17 cellular contexts compared by ENCODE assay signal in genomic region chr4:168667936-168668335, GRCh38.
"Had no signal": no experiment of that assay in that cellular context is flagged by ENCODE, and none has a peak within 500 bp of the region (broad histone marks: within the 10 kb centered on the region; RNA-seq: fewer than 3 reads in every experiment).

No MANE protein-coding gene starts in this region.

- H3K27me3 ChIP-seq: brain microvascular endothelial cell, gastroesophageal sphincter, right atrium auricular region, suprapubic skin had no signal

- H3K27ac Mint-ChIP-seq: activated naive CD8-positive, alpha-beta T cell treated with anti-CD3 and anti-CD28 coated beads, Interleukin-2, amount 10 ng/mL, durations not matched to agents 7 days and 5 days; dendritic cell treated with granulocyte-macrophage colony-stimulating factor and Interleukin-4, amounts not matched to agents 40 ng/mL and 50 ng/mL, for 4 days; natural killer cell treated with Interleukin-12 subunit alpha and Interleukin-12 subunit beta and Interleukin-15 and Interleukin-18, amount 100 ng/mL, for 72 hours; progenitor cell of endocrine pancreas; stimulated activated naive CD8-positive, alpha-beta T cell treated with anti-CD3 and anti-CD28 coated beads, Interleukin-15, Interleukin-2, amounts not matched to agents 100 ng/mL and 50 ng/mL, for 24 hours; type B pancreatic cell had no signal

- ATAC-seq: gastroesophageal sphincter; left lobe of liver; natural killer cell treated with Interleukin-12 subunit alpha and Interleukin-12 subunit beta and Interleukin-15 and Interleukin-18, amount 100 ng/mL, for 72 hours had no signal

- H3K9me3 ChIP-seq: gastroesophageal sphincter, right atrium auricular region, suprapubic skin had no signal

- H3K36me3 ChIP-seq: brain microvascular endothelial cell, gastroesophageal sphincter, right atrium auricular region, suprapubic skin had no signal

- H3K4me3 Mint-ChIP-seq: activated naive CD8-positive, alpha-beta T cell treated with anti-CD3 and anti-CD28 coated beads, Interleukin-2, amount 10 ng/mL, durations not matched to agents 7 days and 5 days; dendritic cell treated with granulocyte-macrophage colony-stimulating factor and Interleukin-4, amounts not matched to agents 40 ng/mL and 50 ng/mL, for 4 days; natural killer cell treated with Interleukin-12 subunit alpha and Interleukin-12 subunit beta and Interleukin-15 and Interleukin-18, amount 100 ng/mL, for 72 hours; stimulated activated naive CD8-positive, alpha-beta T cell treated with anti-CD3 and anti-CD28 coated beads, Interleukin-15, Interleukin-2, amounts not matched to agents 100 ng/mL and 50 ng/mL, for 24 hours; type B pancreatic cell had no signal

- H3K4me1 Mint-ChIP-seq: activated naive CD8-positive, alpha-beta T cell treated with anti-CD3 and anti-CD28 coated beads, Interleukin-2, amount 10 ng/mL, durations not matched to agents 7 days and 5 days had no signal

- H3K27ac ChIP-seq: brain microvascular endothelial cell, gastroesophageal sphincter, right atrium auricular region, suprapubic skin had no signal

- H3K9me3 Mint-ChIP-seq: activated naive CD8-positive, alpha-beta T cell treated with anti-CD3 and anti-CD28 coated beads, Interleukin-2, amount 10 ng/mL, durations not matched to agents 7 days and 5 days; dendritic cell treated with granulocyte-macrophage colony-stimulating factor and Interleukin-4, amounts not matched to agents 40 ng/mL and 50 ng/mL, for 4 days; natural killer cell treated with Interleukin-12 subunit alpha and Interleukin-12 subunit beta and Interleukin-15 and Interleukin-18, amount 100 ng/mL, for 72 hours; stimulated activated naive CD8-positive, alpha-beta T cell treated with anti-CD3 and anti-CD28 coated beads, Interleukin-15, Interleukin-2, amounts not matched to agents 100 ng/mL and 50 ng/mL, for 24 hours; type B pancreatic cell had no signal

- H3K4me3 ChIP-seq: gastroesophageal sphincter, right atrium auricular region, skin epidermis, suprapubic skin had no signal

- H3K4me1 ChIP-seq: gastroesophageal sphincter had no signal

- H3K36me3 Mint-ChIP-seq: activated naive CD8-positive, alpha-beta T cell treated with anti-CD3 and anti-CD28 coated beads, Interleukin-2, amount 10 ng/mL, durations not matched to agents 7 days and 5 days; natural killer cell treated with Interleukin-12 subunit alpha and Interleukin-12 subunit beta and Interleukin-15 and Interleukin-18, amount 100 ng/mL, for 72 hours had no signal

- DNase-seq: activated CD4-positive, alpha-beta T cell treated with anti-CD3 and anti-CD28 coated beads, Interleukin-2, amount 50 U/mL, for 1 hour; activated naive CD4-positive, alpha-beta T cell; activated naive CD8-positive, alpha-beta T cell treated with anti-CD3 and anti-CD28 coated beads, Interleukin-2, amount 10 ng/mL, durations not matched to agents 7 days and 5 days; activated T-cell treated with anti-CD3 and anti-CD28 coated beads for 4 hours; brain microvascular endothelial cell; nucleus accumbens; SW 1271 had no signal

- H3K27me3 Mint-ChIP-seq: dendritic cell treated with granulocyte-macrophage colony-stimulating factor and Interleukin-4, amounts not matched to agents 40 ng/mL and 50 ng/mL, for 4 days; progenitor cell of endocrine pancreas had no signal
